30 cellular contexts compared by ENCODE assay signal in the genomic region with DNA sequence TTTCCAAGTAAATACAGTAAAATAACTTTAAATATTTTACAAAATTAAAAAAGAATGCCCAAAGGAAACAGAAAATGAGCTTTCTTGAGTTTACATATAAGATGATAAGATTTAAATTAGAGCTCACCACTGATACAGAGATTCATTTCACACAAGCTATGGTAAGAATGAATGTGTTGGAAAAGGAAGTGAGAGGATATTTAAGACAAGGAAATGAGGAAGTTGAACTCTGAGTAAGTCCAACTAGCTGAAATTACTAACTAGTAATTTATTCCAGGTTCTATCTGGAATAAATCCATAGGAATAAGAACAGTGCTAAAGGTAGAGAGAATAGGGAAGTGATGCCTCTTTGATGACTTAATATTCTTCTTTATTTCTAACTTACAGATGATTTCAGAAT. TPM values are rescaled to one million over a fixed set of nuclear protein-coding genes. Genes with fewer than 3 reads are reported as not detected.
DNase-seq lines count a peak whose midpoint lies in the region; ATAC-seq and TF ChIP-seq lines count a peak whose summit lies in the region.
"Had no signal": no experiment of that assay in that cellular context is flagged by ENCODE, and none has a peak within 500 bp of the region (broad histone marks: within the 10 kb centered on the region; RNA-seq: fewer than 3 reads in every experiment).

No MANE protein-coding gene starts in this region.

- no peaks in the 10 kb centered on the region for H3K4me1 Mint-ChIP-seq in activated T-cell treated with anti-CD3 and anti-CD28 coated beads, Interleukin-2, amount 50 U/mL, for 4 hours (ENCODE audit: low read depth)
- H3K4me1 Mint-ChIP-seq: activated naive CD4-positive, alpha-beta T cell treated with anti-CD3 and anti-CD28 coated beads, Interleukin-2, amount 50 U/mL, for 24 hours; CD4-positive, alpha-beta memory T cell had no signal

- no peak for TF ChIP-seq CTCF in dorsolateral prefrontal cortex (IDR thresholded peaks at IDR 0.05 in 54 of 56, conservative IDR thresholded peaks at IDR 0.05 in 2 of 56; ENCODE audit: low read depth in 1 of 56, partially characterized antibody in 56 of 56)

- ATAC-seq in activated T-cell treated with anti-CD3 and anti-CD28 coated beads, Interleukin-2, amount 50 U/mL, for 4 hours = no peak
- no peak for ATAC-seq in HG03196 (IDR thresholded peaks at IDR 0.05; ENCODE audit: unreplicated experiment)
- ATAC-seq: A549; activated CD8-positive, alpha-beta T cell treated with anti-CD3 and anti-CD28 coated beads for 36 hours; HepG2; left lung; sciatic nerve; T-helper 17 cell had no signal

- H3K27ac ChIP-seq in dorsolateral prefrontal cortex = no peak overlapping the region
- H3K27ac ChIP-seq: A549, left lung, neutrophil, prostate gland, tibial nerve had no signal

- no peaks in the 10 kb centered on the region for H3K36me3 Mint-ChIP-seq in activated T-cell treated with anti-CD3 and anti-CD28 coated beads, Interleukin-2, amount 50 U/mL, for 4 hours (ENCODE audit: insufficient read depth)
- H3K36me3 Mint-ChIP-seq: activated naive CD4-positive, alpha-beta T cell treated with anti-CD3 and anti-CD28 coated beads, Interleukin-2, amount 50 U/mL, for 24 hours had no signal

- intact Hi-C loops in dorsolateral prefrontal cortex (cut with DNase I) = no loop called here

- DNase-seq in AML-193 (lab: John Stamatoyannopoulos, UW) (peak; percentile 1 to 10), Kasumi-1 (lab: John Stamatoyannopoulos, UW) (peak; percentile 33 to 55), SKM-1 treated with dmso at 0.1 percent for 144 hours (lab: John Stamatoyannopoulos, UW; ENCODE audit: unreplicated experiment) (peak; percentile 43), kidney tubule cell (ENCODE audit: low spot score) (peak; percentile 45), NCI-H510A (lab: John Stamatoyannopoulos, UW) (no peak), dorsolateral prefrontal cortex (no peak)
- no peak for DNase-seq in activated T-cell treated with anti-CD3 and anti-CD28 coated beads, Interleukin-2, amount 50 U/mL, for 4 hours
- DNase-seq: activated CD8-positive, alpha-beta T cell treated with anti-CD3 and anti-CD28 coated beads for 36 hours; CD4-positive, alpha-beta memory T cell; hypothalamus; left lung; mesenchymal stem cell; NCI-H1048; NCI-H1694; NCI-H446; NCI-H774; stimulated activated CD4-positive, alpha-beta T cell treated with anti-CD3 and anti-CD28 coated beads, Interleukin-12 subunit alpha, Interleukin-12 subunit beta, amount 100 ng/mL, for 4 hours; stimulated activated CD4-positive, alpha-beta T cell treated with anti-CD3 and anti-CD28 coated beads, Interleukin-2, amount 100 ng/mL, for 48 hours; stomach; T-helper 17 cell had no signal

- H3K9me3 Mint-ChIP-seq in activated T-cell treated with anti-CD3 and anti-CD28 coated beads, Interleukin-2, amount 50 U/mL, for 4 hours = peaks cover 3% of the 10 kb centered on the region
- H3K9me3 Mint-ChIP-seq: activated CD8-positive, alpha-beta T cell treated with anti-CD3 and anti-CD28 coated beads for 36 hours; activated naive CD4-positive, alpha-beta T cell treated with anti-CD3 and anti-CD28 coated beads, Interleukin-2, amount 50 U/mL, for 24 hours had no signal

- no peak overlapping the region for H3K4me3 Mint-ChIP-seq in activated T-cell treated with anti-CD3 and anti-CD28 coated beads, Interleukin-2, amount 50 U/mL, for 4 hours
- H3K4me3 Mint-ChIP-seq: activated CD8-positive, alpha-beta T cell treated with anti-CD3 and anti-CD28 coated beads for 36 hours; activated naive CD4-positive, alpha-beta T cell treated with anti-CD3 and anti-CD28 coated beads, Interleukin-2, amount 50 U/mL, for 24 hours; CD4-positive, alpha-beta memory T cell; T-helper 17 cell had no signal

- H3K4me3 ChIP-seq in dorsolateral prefrontal cortex = no peak overlapping the region
- H3K4me3 ChIP-seq: A549, HAP-1, left lung, prostate gland, SK-N-MC, stomach, tibial nerve had no signal

- peaks cover 9% of the 10 kb centered on the region for H3K27me3 Mint-ChIP-seq in activated T-cell treated with anti-CD3 and anti-CD28 coated beads, Interleukin-2, amount 50 U/mL, for 4 hours (ENCODE audit: low read depth)
- H3K27me3 Mint-ChIP-seq: T-helper 17 cell had no signal

- H3K27me3 ChIP-seq in dorsolateral prefrontal cortex = peaks cover 0 to 7% (median 0%) of the 10 kb centered on the region in 45 donors
- H3K27me3 ChIP-seq: left lung, neutrophil, stomach, tibial nerve had no signal

RNA-seq across cellular contexts. Expression of a gene that starts 42.4 kb away (rescaled TPM):
- 1 to 10 TPM; 1.2 to 3.0 (median 1.9) TPM for total RNA-seq in activated T-cell treated with anti-CD3 and anti-CD28 coated beads, Interleukin-2, amount 50 U/mL, for 4 hours
- total RNA-seq in dorsolateral prefrontal cortex = 10 to 100 TPM; 12.4 to 32.1 (median 20.8) TPM

Comparison
In these comparisons a context has a peak if more than half of its experiments do, and no peak if none do; other contexts are left out.
1. DNase-seq: peak in AML-193 (2 of 2), Kasumi-1 (2 of 2), SKM-1 treated with dmso at 0.1 percent for 144 hours (single experiment) and kidney tubule cell (single experiment); none in NCI-H510A (single experiment), activated T-cell treated with anti-CD3 and anti-CD28 coated beads, Interleukin-2, amount 50 U/mL, for 4 hours (single experiment) and dorsolateral prefrontal cortex (0 of 10).